Comparison of ENCODE assay signal across 8 cellular contexts in the genomic region with DNA sequence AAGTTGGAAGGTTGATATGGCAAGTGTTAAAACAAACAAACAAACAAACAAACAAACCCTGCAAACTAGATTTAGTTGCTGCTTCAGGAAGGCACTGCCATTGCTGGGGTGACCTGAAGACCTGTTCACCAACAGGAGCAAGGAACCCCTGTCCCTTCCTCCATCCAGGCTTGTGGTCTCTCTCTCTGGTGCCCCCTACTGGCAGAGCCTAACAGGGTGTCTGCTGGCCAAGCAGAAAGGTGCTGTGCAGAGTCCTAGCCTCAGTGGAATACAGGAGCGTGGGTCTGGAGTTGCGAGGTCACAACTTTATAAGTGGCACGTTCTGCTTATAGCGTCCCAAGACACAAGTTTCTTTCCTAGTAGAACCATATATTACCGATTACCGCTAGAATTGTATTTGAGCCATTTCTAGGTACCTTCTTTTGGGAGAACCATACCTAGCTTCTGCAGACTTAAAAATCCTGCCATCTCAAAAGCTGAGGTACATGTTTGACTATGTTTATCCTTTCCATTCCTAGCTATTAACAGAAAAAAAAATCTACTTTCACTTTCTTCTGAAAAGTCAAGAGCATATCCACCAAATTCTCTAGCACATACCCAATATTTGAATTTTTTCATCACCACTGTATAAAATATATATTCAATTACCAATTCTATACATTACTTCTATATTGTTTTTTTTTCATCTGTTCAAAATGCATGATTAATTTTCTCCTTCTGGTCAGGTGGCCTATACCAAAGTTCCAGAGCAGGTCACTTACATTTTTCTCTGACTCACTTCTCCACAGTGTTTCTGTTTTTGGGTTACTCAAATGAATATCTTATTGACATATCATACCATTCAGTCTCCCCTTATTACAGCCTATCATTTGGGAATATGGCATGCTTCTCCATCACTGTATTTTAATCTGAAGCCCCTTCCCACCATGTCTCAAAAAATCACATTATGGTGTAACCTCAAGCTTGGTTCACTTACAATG. TPM values are rescaled to one million over a fixed set of nuclear protein-coding genes. Genes with fewer than 3 reads are reported as not detected.
DNase-seq lines count a peak whose midpoint lies in the region; ATAC-seq and TF ChIP-seq lines count a peak whose summit lies in the region.

No MANE protein-coding gene starts in this region.

- peaks cover 3% of the 10 kb centered on the region for H3K4me1 Mint-ChIP-seq in activated naive CD4-positive, alpha-beta T cell treated with anti-CD3 and anti-CD28 coated beads for 36 hours (ENCODE audit: low read depth)

- H3K27ac Mint-ChIP-seq in activated naive CD4-positive, alpha-beta T cell treated with anti-CD3 and anti-CD28 coated beads for 36 hours: no peak overlapping the region

- H3K36me3 ChIP-seq in DOHH2 (ENCODE audit: control insufficient read depth, low read length): no peaks in the 10 kb centered on the region
- peaks cover 42% of the 10 kb centered on the region for H3K36me3 ChIP-seq in SJSA1

- no peaks in the 10 kb centered on the region for H3K27me3 ChIP-seq in DOHH2 (ENCODE audit: control insufficient read depth, low read length)
- no peaks in the 10 kb centered on the region for H3K27me3 ChIP-seq in SJSA1 (replicated peaks)

- no peak overlapping the region for H3K27ac ChIP-seq in DOHH2 (ENCODE audit: low read depth, low read length)
- H3K27ac ChIP-seq in SJSA1: no peak overlapping the region

- peak; percentile 41 for DNase-seq in HCEC 1CT
- DNase-seq in SJSA1 (ENCODE audit: low read depth in 1 of 2, low spot score in 2 of 2): peak; percentile 58 to 61
- peak; percentile 86 for DNase-seq in activated naive CD4-positive, alpha-beta T cell treated with anti-CD3 and anti-CD28 coated beads for 36 hours
- no peak for DNase-seq in left ventricle myocardium superior
- peak; percentile 63 for DNase-seq in stimulated activated CD4-positive, alpha-beta T cell treated with anti-CD3 and anti-CD28 coated beads, Interleukin-12 subunit alpha, Interleukin-12 subunit beta, amount 100 ng/mL, for 4 hours

- ATAC-seq in left ventricle myocardium superior (peak; percentile 71), GM18868 (IDR thresholded peaks at IDR 0.05; ENCODE audit: unreplicated experiment) (no peak), HG03460 (IDR thresholded peaks at IDR 0.05; ENCODE audit: unreplicated experiment) (no peak)

- H3F3A ChIP-seq in DOHH2 (ENCODE audit: control insufficient read depth, insufficient read depth): no peaks in the 10 kb centered on the region

- intact Hi-C loops in activated naive CD4-positive, alpha-beta T cell treated with anti-CD3 and anti-CD28 coated beads for 36 hours (cut with micrococcal nuclease): loop anchor here (1.0 to 5.0 kb wide), 8 partner anchors 26 to 422 kb away; a partner anchor contains a TSS
- intact Hi-C loops in left ventricle myocardium superior (cut with micrococcal nuclease): no loop called here

- no peaks in the 10 kb centered on the region for H3K9me2 ChIP-seq in DOHH2 (replicated peaks; ENCODE audit: control insufficient read depth, low read length)

- H3K9me3 Mint-ChIP-seq in activated naive CD4-positive, alpha-beta T cell treated with anti-CD3 and anti-CD28 coated beads for 36 hours: no peaks in the 10 kb centered on the region

- no peaks in the 10 kb centered on the region for H3K36me3 Mint-ChIP-seq in activated naive CD4-positive, alpha-beta T cell treated with anti-CD3 and anti-CD28 coated beads for 36 hours (ENCODE audit: low read depth)

- H3K4me1 ChIP-seq in DOHH2 (ENCODE audit: control insufficient read depth, low read length) (no peaks in the 10 kb centered on the region), SJSA1 (replicated peaks) (peaks cover 45% of the 10 kb centered on the region)

- CTCF ChIA-PET in activated naive CD4-positive, alpha-beta T cell treated with anti-CD3 and anti-CD28 coated beads for 36 hours (lab: Charles Lee): interaction anchor here (0.5 to 4.7 kb wide), 28 partner anchors 9 to 421 kb away, joined by 3 to 49 read pairs (median 4); a partner anchor contains a TSS

- H3K4me3 ChIP-seq in DOHH2 (ENCODE audit: low read length): no peak overlapping the region
- H3K4me3 ChIP-seq in SJSA1: no peak overlapping the region

- TF ChIP-seq CTCF in DOHH2 (IDR thresholded peaks at IDR 0.05; ENCODE audit: low read depth, low read length, poor library complexity, severe bottlenecking): peak; percentile 98

- no peak overlapping the region for H3K4me3 Mint-ChIP-seq in activated naive CD4-positive, alpha-beta T cell treated with anti-CD3 and anti-CD28 coated beads for 36 hours

- no peaks in the 10 kb centered on the region for H3K9me3 ChIP-seq in DOHH2 (ENCODE audit: control insufficient read depth, insufficient read depth, low read length)
- no peaks in the 10 kb centered on the region for H3K9me3 ChIP-seq in SJSA1 (replicated peaks)

- no peaks in the 10 kb centered on the region for H3K27me3 Mint-ChIP-seq in activated naive CD4-positive, alpha-beta T cell treated with anti-CD3 and anti-CD28 coated beads for 36 hours (ENCODE audit: low read depth)

- no peaks in the 10 kb centered on the region for H4K20me1 ChIP-seq in DOHH2 (ENCODE audit: control insufficient read depth, insufficient read depth, low read depth, low read length)

- no peak overlapping the region for H3K4me2 ChIP-seq in DOHH2 (ENCODE audit: low read length)

- no peaks in the 10 kb centered on the region for H3K79me2 ChIP-seq in DOHH2 (ENCODE audit: control insufficient read depth, low read length)

RNA-seq across cellular contexts. Expression of a gene that starts 29.1 kb away (rescaled TPM):
- total RNA-seq in SJSA1 (2014; rRNA removed; shearing (Covaris generic)): 411 and 544 TPM in 2 replicates
- under 1 TPM; 0.42 to 0.62 TPM for total RNA-seq in activated naive CD4-positive, alpha-beta T cell treated with anti-CD3 and anti-CD28 coated beads for 36 hours
- total RNA-seq in left ventricle myocardium superior: 118 TPM

Comparison
In these comparisons a context has a peak if more than half of its experiments do, and no peak if none do; other contexts are left out.
1. RNA of a gene that starts 29.1 kb away (total RNA-seq): 411 to 544 TPM in SJSA1 and 118 TPM in left ventricle myocardium superior (single experiment); 0.42 to 0.62 TPM in activated naive CD4-positive, alpha-beta T cell treated with anti-CD3 and anti-CD28 coated beads for 36 hours; every median in the first group is over 10 times any median in the second.